ENCODE assay signal across 1 cellular context in genomic region chr18:11145413-11146191, GRCh38.
TF ChIP-seq lines count a peak whose summit lies in the region.

No MANE protein-coding gene starts in this region.

TF ChIP-seq in IMR-90, 13 proteins besides CTCF, POLR2A, EP300 and RAD21:
- no peak for TF ChIP-seq CHD1 (IDR thresholded peaks at IDR 0.05; ENCODE audit: low read depth, low read length)
- no peak for TF ChIP-seq RFX5 (IDR thresholded peaks at IDR 0.05; ENCODE audit: low read depth, low read length)
- no peak for TF ChIP-seq CEBPB (IDR thresholded peaks at IDR 0.05; ENCODE audit: low read depth, low read length)
- TF ChIP-seq ELK1 (IDR thresholded peaks at IDR 0.05; ENCODE audit: borderline replicate concordance, low read depth, low read length), result no peak
- TF ChIP-seq USF2 (IDR thresholded peaks at IDR 0.05; ENCODE audit: low read depth, low read length), result no peak
- no peak for TF ChIP-seq SMC3 (IDR thresholded peaks at IDR 0.05; ENCODE audit: low read depth, low read length)
- no peak for TF ChIP-seq MAFK (IDR thresholded peaks at IDR 0.05; ENCODE audit: low read depth, low read length)
- TF ChIP-seq MAZ (IDR thresholded peaks at IDR 0.05; ENCODE audit: borderline replicate concordance, low read depth, low read length), result no peak
- no peak for TF ChIP-seq NFE2L2 (IDR thresholded peaks at IDR 0.05; ENCODE audit: low read depth, low read length)
- TF ChIP-seq RCOR1 (IDR thresholded peaks at IDR 0.05; ENCODE audit: insufficient replicate concordance, low read length), result no peak
- no peak for TF ChIP-seq MXI1 (IDR thresholded peaks at IDR 0.05; ENCODE audit: borderline replicate concordance, low read depth, low read length)
- TF ChIP-seq FOS (IDR thresholded peaks at IDR 0.05; ENCODE audit: low read depth, low read length), result no peak
- no peak for TF ChIP-seq BHLHE40 (IDR thresholded peaks at IDR 0.05; ENCODE audit: low read depth, low read length)
